Comparison of ENCODE assay signal across 8 cellular contexts in the genomic region with DNA sequence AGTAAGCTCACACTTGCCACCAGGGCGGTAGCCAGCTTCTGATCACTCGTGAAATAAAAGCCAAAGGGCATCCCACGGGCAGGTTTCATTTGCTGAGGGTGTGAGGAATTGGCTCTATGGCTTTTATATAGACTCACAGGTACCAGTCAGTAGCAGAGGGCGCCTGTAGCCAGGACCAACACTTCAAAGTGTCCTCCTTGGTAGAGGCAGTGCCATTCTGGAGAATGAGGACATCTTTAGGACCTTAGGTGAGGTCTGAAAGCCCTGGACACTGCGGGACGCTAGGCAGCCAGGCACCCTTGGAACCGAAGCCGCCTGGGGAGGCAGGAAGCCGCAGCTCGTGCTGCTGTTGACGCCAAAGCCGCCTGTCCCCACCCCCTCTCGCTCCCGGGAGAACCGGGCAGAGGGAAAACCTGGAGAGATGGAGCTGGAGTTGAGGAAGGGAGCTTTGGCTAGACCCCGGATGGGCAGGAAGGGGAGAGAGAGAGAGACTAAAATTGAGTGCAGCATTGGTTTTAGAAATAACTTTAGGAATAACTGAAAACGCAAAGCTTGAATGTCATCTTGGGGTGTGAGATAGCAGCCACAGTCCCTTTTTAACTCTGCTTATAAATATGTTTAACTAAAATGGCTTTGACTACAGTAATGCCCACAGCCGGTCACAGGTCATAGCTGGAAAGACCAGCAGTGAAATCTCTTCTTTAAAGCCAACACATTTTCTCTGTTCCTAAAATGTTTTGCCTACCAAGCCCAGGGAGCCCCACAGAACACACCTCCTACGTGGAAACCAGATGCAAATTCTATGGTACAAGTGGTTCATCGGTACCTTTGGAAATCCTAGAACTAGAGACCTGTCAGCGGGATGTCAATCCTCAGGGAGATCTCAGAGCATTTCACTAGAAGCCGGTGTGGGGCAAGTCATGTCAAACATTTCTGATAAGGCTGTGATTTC.
DNase-seq lines count a peak whose midpoint lies in the region; ATAC-seq and TF ChIP-seq lines count a peak whose summit lies in the region.

No MANE protein-coding gene starts in this region.

- TSS peak; percentile 45 for BruUV-seq in HCT116 (replicated peaks; lab: Mats Ljungman, UMichigan)

- H3K4me3 ChIP-seq in HCT116 (replicated peaks in 1 of 2; ENCODE audit: low read depth in 1 of 2, low read length in 2 of 2), result peak overlapping the region; percentile 0 to 36; a peak in 2 of 4 replicates
- peak overlapping the region; percentile 41 for H3K4me3 ChIP-seq in skeletal muscle cell (ENCODE audit: low read depth, low read length)

- CTCF ChIA-PET in HCT116 (lab: Charles Lee), result interaction anchor here (0.9 to 1.5 kb wide), 2 partner anchors 128 to 383 kb away, joined by 3 to 5 read pairs; a partner anchor contains a TSS

- DNase-seq in AG08395 (ENCODE audit: low spot score) (peak; percentile 85), HCT116 (ENCODE audit: low read depth, low spot score) (peak; percentile 74), caudate nucleus (lab: John Stamatoyannopoulos, UW) (peak in 58 of 61 donors; percentile 9 to 88 (median 60)), iPS-NIHi7 (ENCODE audit: extremely low spot score) (peak; percentile 93), skeletal muscle cell (ENCODE audit: low read depth) (peak; percentile 29), NCI-H1694 treated with DMSO at 0.1 percent for 48 hours (lab: John Stamatoyannopoulos, UW) (no peak)
- DNase-seq in effector CD4-positive, alpha-beta T cell, result no peak

- H3K4me1 ChIP-seq in HCT116 (ENCODE audit: control insufficient read depth in 1 of 2, insufficient read depth in 2 of 2, low read length in 2 of 2), result peaks cover 7 to 13% of the 10 kb centered on the region in 2 experiments

- intact Hi-C loops in HCT116 (cut with micrococcal nuclease), result loop anchor here (1.0 to 5.0 kb wide), 2 partner anchors 129 to 290 kb away; a partner anchor contains a TSS

- H3K9me2 ChIP-seq in HCT116 (ENCODE audit: insufficient read depth), result no peaks in the 10 kb centered on the region

- H3K9ac ChIP-seq in HCT116 (ENCODE audit: low read length), result peak overlapping the region; percentile 4; the same call in 1 of the 2 replicates

- TF ChIP-seq POLR2A in HCT116 (IDR thresholded peaks at IDR 0.05; ENCODE audit: borderline replicate concordance, extremely low read depth, insufficient read depth, insufficient read length), result no peak

- POLR2A ChIA-PET in HCT116 (lab: Charles Lee), result interaction anchor here (0.6 to 1.0 kb wide), 3 partner anchors 8 to 129 kb away, joined by 3 to 4 read pairs (median 3); no protein-coding TSS in a partner anchor

- peak overlapping the region; percentile 57 for H3K4me2 ChIP-seq in HCT116 (ENCODE audit: low read length)

- no peaks in the 10 kb centered on the region for H3K9me3 ChIP-seq in HCT116 (ENCODE audit: control insufficient read depth in 1 of 2, insufficient read depth in 1 of 2, low read depth in 1 of 2, low read length in 2 of 2)

- H3K27ac ChIP-seq in HCT116 (ENCODE audit: low read depth, low read length), result no peak overlapping the region; the same call in 1 of the 2 replicates
- peak overlapping the region; percentile 3 for H3K27ac ChIP-seq in caudate nucleus (ENCODE audit: low read depth, low read length)

- no peak for TF ChIP-seq CTCF in HCT116 (IDR thresholded peaks at IDR 0.05 in 2 of 3, conservative IDR thresholded peaks at IDR 0.05 in 1 of 3; ENCODE audit: borderline replicate concordance in 1 of 3, insufficient read depth in 1 of 3, low read depth in 2 of 3, low read length in 2 of 3)

- peak; percentile 19; the same call in 1 of the 2 replicates for TF ChIP-seq RAD21 in HCT116 (IDR thresholded peaks at IDR 0.05; ENCODE audit: low read depth)

- peak overlapping the region; percentile 87 for H2AFZ ChIP-seq in HCT116 (ENCODE audit: low read depth, low read length, poor library complexity, severe bottlenecking)

- H3K36me3 ChIP-seq in HCT116 (ENCODE audit: control insufficient read depth in 1 of 2, insufficient read depth in 2 of 2, low read length in 2 of 2), result no peaks in the 10 kb centered on the region

- H3K79me2 ChIP-seq in HCT116 (ENCODE audit: insufficient read depth, low read length), result no peaks in the 10 kb centered on the region

- H3K27me3 ChIP-seq in HCT116 (ENCODE audit: insufficient read depth, low read length), result no peaks in the 10 kb centered on the region

- H4K20me1 ChIP-seq in HCT116 (ENCODE audit: insufficient read depth), result no peaks in the 10 kb centered on the region

- RAD21 ChIA-PET in HCT116 (lab: Charles Lee; ENCODE audit: low non-redundant PET in 1 of 2, low total read pairs in 2 of 2, uncharacterized antibody in 2 of 2, unreplicated experiment in 2 of 2), result interaction anchor here in 1 of 2 experiments (0.7 kb wide), 1 partner anchor 128 kb away, joined by 5 read pairs; no protein-coding TSS in a partner anchor

- ATAC-seq in HCT116, result peak; percentile 96

TF ChIP-seq in HCT116, 20 proteins besides CTCF, POLR2A, EP300 and RAD21:
- TF ChIP-seq EGR1 (IDR thresholded peaks at IDR 0.05; ENCODE audit: low read depth) (no peak), SP1 (IDR thresholded peaks at IDR 0.05; ENCODE audit: low read depth) (peak; percentile 96), CBX3 (IDR thresholded peaks at IDR 0.05; ENCODE audit: low read depth) (peak; percentile 98), POLR2AphosphoS5 (IDR thresholded peaks at IDR 0.05; ENCODE audit: low read depth, low read length) (peak; percentile 48; the same call in 1 of the 2 replicates), EZH2phosphoT487 (IDR thresholded peaks at IDR 0.05; ENCODE audit: borderline replicate concordance) (no peak), TCF7L2 (IDR thresholded peaks at IDR 0.05; ENCODE audit: borderline replicate concordance, extremely low read depth, insufficient read depth, insufficient read length) (peak; percentile 70), JUND (IDR thresholded peaks at IDR 0.05) (peak; percentile 65), SRF (IDR thresholded peaks at IDR 0.05; ENCODE audit: low read depth) (no peak), YY1 (IDR thresholded peaks at IDR 0.05; ENCODE audit: extremely low read depth, insufficient replicate concordance, low read depth, low read length) (peak; percentile 58)
- TF ChIP-seq, protein P1, sequence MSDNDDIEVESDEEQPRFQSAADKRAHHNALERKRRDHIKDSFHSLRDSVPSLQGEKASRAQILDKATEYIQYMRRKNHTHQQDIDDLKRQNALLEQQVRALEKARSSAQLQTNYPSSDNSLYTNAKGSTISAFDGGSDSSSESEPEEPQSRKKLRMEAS (IDR thresholded peaks at IDR 0.05), result peak; percentile 99

TF ChIP-seq in PFSK-1, 5 proteins besides CTCF, POLR2A, EP300 and RAD21:
- no peak for TF ChIP-seq POLR2AphosphoS5 (IDR thresholded peaks at IDR 0.05; ENCODE audit: low read depth, low read length)
- peak; percentile 52; the same call in 1 of the 2 replicates for TF ChIP-seq SIN3A (IDR thresholded peaks at IDR 0.05; ENCODE audit: borderline replicate concordance, insufficient read depth, low read length)
- TF ChIP-seq, protein P2, sequence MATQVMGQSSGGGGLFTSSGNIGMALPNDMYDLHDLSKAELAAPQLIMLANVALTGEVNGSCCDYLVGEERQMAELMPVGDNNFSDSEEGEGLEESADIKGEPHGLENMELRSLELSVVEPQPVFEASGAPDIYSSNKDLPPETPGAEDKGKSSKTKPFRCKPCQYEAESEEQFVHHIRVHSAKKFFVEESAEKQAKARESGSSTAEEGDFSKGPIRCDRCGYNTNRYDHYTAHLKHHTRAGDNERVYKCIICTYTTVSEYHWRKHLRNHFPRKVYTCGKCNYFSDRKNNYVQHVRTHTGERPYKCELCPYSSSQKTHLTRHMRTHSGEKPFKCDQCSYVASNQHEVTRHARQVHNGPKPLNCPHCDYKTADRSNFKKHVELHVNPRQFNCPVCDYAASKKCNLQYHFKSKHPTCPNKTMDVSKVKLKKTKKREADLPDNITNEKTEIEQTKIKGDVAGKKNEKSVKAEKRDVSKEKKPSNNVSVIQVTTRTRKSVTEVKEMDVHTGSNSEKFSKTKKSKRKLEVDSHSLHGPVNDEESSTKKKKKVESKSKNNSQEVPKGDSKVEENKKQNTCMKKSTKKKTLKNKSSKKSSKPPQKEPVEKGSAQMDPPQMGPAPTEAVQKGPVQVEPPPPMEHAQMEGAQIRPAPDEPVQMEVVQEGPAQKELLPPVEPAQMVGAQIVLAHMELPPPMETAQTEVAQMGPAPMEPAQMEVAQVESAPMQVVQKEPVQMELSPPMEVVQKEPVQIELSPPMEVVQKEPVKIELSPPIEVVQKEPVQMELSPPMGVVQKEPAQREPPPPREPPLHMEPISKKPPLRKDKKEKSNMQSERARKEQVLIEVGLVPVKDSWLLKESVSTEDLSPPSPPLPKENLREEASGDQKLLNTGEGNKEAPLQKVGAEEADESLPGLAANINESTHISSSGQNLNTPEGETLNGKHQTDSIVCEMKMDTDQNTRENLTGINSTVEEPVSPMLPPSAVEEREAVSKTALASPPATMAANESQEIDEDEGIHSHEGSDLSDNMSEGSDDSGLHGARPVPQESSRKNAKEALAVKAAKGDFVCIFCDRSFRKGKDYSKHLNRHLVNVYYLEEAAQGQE (IDR thresholded peaks at IDR 0.05; ENCODE audit: insufficient read depth in 1 of 2, low read depth in 2 of 2, low read length in 2 of 2), result peak in 1 of 2 experiments; percentile 37; a peak in 1 of 4 replicates
- peak; percentile 27; the same call in 1 of the 2 replicates for TF ChIP-seq TAF1 (IDR thresholded peaks at IDR 0.05; ENCODE audit: borderline replicate concordance, insufficient read depth, low read length)
- TF ChIP-seq FOXP2 (optimal IDR thresholded peaks at IDR 0.05; ENCODE audit: borderline replicate concordance, extremely low read depth, extremely low read length, insufficient read depth), result peak; percentile 98
TF ChIP-seq in PFSK-1: peak in this region for 4.

Comparison
In these comparisons a context has a peak if more than half of its experiments do, and no peak if none do; other contexts are left out.
1. DNase-seq: peak in AG08395 (single experiment), HCT116 (single experiment), caudate nucleus (58 of 61), iPS-NIHi7 (single experiment) and skeletal muscle cell (single experiment); none in effector CD4-positive, alpha-beta T cell (single experiment) and NCI-H1694 treated with DMSO at 0.1 percent for 48 hours (single experiment).